34 cellular contexts compared by ENCODE assay signal in genomic region chr7:41418337-41418736, GRCh38.
"Had no signal": no experiment of that assay in that cellular context is flagged by ENCODE, and none has a peak within 500 bp of the region (broad histone marks: within the 10 kb centered on the region; RNA-seq: fewer than 3 reads in every experiment).

No MANE protein-coding gene starts in this region.

- H3K4me1 ChIP-seq: adrenal gland, ascending aorta, breast epithelium, esophagus muscularis mucosa, gastrocnemius medialis had no signal

- H3K27me3 ChIP-seq: adrenal gland, ascending aorta, breast epithelium, esophagus muscularis mucosa, foreskin keratinocyte, gastrocnemius medialis had no signal

- H3K27me3 Mint-ChIP-seq: activated CD4-positive, alpha-beta memory T cell treated with anti-CD3 and anti-CD28 coated beads for 36 hours; activated CD4-positive, alpha-beta T cell treated with anti-CD3 and anti-CD28 coated beads for 36 hours; activated CD4-positive, alpha-beta T cell treated with anti-CD3 and anti-CD28 coated beads, Interleukin-2, amount 10 ng/mL, durations not matched to agents 24 days and 14 days; activated CD8-positive, alpha-beta memory T cell treated with anti-CD3 and anti-CD28 coated beads, Interleukin-2, amount 10 ng/mL, durations not matched to agents 7 days and 5 days; activated naive CD4-positive, alpha-beta T cell treated with anti-CD3 and anti-CD28 coated beads, Interleukin-2, amount 50 U/mL, for 24 hours; activated naive CD8-positive, alpha-beta T cell treated with anti-CD3 and anti-CD28 coated beads for 36 hours; brain; central memory CD8-positive, alpha-beta T cell; dendritic cell treated with granulocyte-macrophage colony-stimulating factor and Interleukin-4, amounts not matched to agents 40 ng/mL and 50 ng/mL, for 4 days had no signal

- H3K36me3 ChIP-seq: adrenal gland, ascending aorta, breast epithelium, esophagus muscularis mucosa, gastrocnemius medialis had no signal

- H3K9me3 Mint-ChIP-seq: activated naive CD4-positive, alpha-beta T cell treated with anti-CD3 and anti-CD28 coated beads for 36 hours; activated naive CD8-positive, alpha-beta T cell treated with anti-CD3 and anti-CD28 coated beads for 36 hours; dendritic cell treated with granulocyte-macrophage colony-stimulating factor and Interleukin-4, amounts not matched to agents 40 ng/mL and 50 ng/mL, for 4 days had no signal

- H3K4me1 Mint-ChIP-seq: activated CD4-positive, alpha-beta T cell treated with anti-CD3 and anti-CD28 coated beads for 36 hours; activated CD4-positive, alpha-beta T cell treated with anti-CD3 and anti-CD28 coated beads, Interleukin-2, amount 10 ng/mL, durations not matched to agents 24 days and 14 days; activated CD8-positive, alpha-beta memory T cell treated with anti-CD3 and anti-CD28 coated beads, Interleukin-2, amount 10 ng/mL, durations not matched to agents 7 days and 5 days; activated naive CD4-positive, alpha-beta T cell treated with anti-CD3 and anti-CD28 coated beads, Interleukin-2, amount 50 U/mL, for 24 hours; activated naive CD8-positive, alpha-beta T cell treated with anti-CD3 and anti-CD28 coated beads for 36 hours; activated naive CD8-positive, alpha-beta T cell treated with anti-CD3 and anti-CD28 coated beads, Interleukin-2, amount 50 U/mL, for 24 hours; brain; central memory CD8-positive, alpha-beta T cell had no signal

- H3K9me3 ChIP-seq: breast epithelium, gastrocnemius medialis had no signal

- H3K27ac Mint-ChIP-seq: activated CD4-positive, alpha-beta memory T cell treated with anti-CD3 and anti-CD28 coated beads for 36 hours; activated CD4-positive, alpha-beta T cell treated with anti-CD3 and anti-CD28 coated beads for 36 hours; activated CD4-positive, alpha-beta T cell treated with anti-CD3 and anti-CD28 coated beads, Interleukin-2, amount 10 ng/mL, durations not matched to agents 24 days and 14 days; activated CD8-positive, alpha-beta memory T cell treated with anti-CD3 and anti-CD28 coated beads, Interleukin-2, amount 10 ng/mL, durations not matched to agents 7 days and 5 days; activated CD8-positive, alpha-beta T cell treated with anti-CD3 and anti-CD28 coated beads, Interleukin-2, amount 10 ng/mL, durations not matched to agents 7 days and 5 days; activated naive CD4-positive, alpha-beta T cell treated with anti-CD3 and anti-CD28 coated beads for 36 hours; activated naive CD4-positive, alpha-beta T cell treated with anti-CD3 and anti-CD28 coated beads, Interleukin-2, amount 50 U/mL, for 24 hours; activated naive CD8-positive, alpha-beta T cell treated with anti-CD3 and anti-CD28 coated beads for 36 hours; activated naive CD8-positive, alpha-beta T cell treated with anti-CD3 and anti-CD28 coated beads, Interleukin-2, amount 50 U/mL, for 24 hours; activated T-helper 1 cell treated with anti-CD3 and anti-CD28 coated beads, Interleukin-12 subunit alpha, Interleukin-12 subunit beta, Interleukin-2, Interleukin-4 antibody, amounts not matched to agents 30 ng/mL and 10 ng/mL and 1 ng/mL, durations not matched to agents 14 hours and 24 hours and 36 hours; activated T-helper 2 cell treated with anti-CD3 and anti-CD28 coated beads, Interferon-gamma antibody, Interleukin-2, Interleukin-4, amounts not matched to agents 10 μg/mL and 5 μg/mL and 100 μg/mL, durations not matched to agents 14 hours and 24 hours and 36 hours; brain; dendritic cell treated with granulocyte-macrophage colony-stimulating factor and Interleukin-4, amounts not matched to agents 40 ng/mL and 50 ng/mL, for 4 days; endodermal cell had no signal

- H3K36me3 Mint-ChIP-seq: activated CD4-positive, alpha-beta memory T cell treated with anti-CD3 and anti-CD28 coated beads for 36 hours; activated CD8-positive, alpha-beta memory T cell treated with anti-CD3 and anti-CD28 coated beads, Interleukin-2, amount 10 ng/mL, durations not matched to agents 7 days and 5 days; activated naive CD8-positive, alpha-beta T cell treated with anti-CD3 and anti-CD28 coated beads for 36 hours; brain had no signal

- ATAC-seq: activated CD4-positive, alpha-beta T cell treated with anti-CD3 and anti-CD28 coated beads for 36 hours; activated CD8-positive, alpha-beta memory T cell treated with anti-CD3 and anti-CD28 coated beads, Interleukin-2, amount 10 ng/mL, durations not matched to agents 7 days and 5 days; activated CD8-positive, alpha-beta T cell treated with anti-CD3 and anti-CD28 coated beads, Interleukin-2, amount 10 ng/mL, durations not matched to agents 7 days and 5 days; activated naive CD8-positive, alpha-beta T cell treated with anti-CD3 and anti-CD28 coated beads, Interleukin-2, amount 50 U/mL, for 24 hours; foreskin keratinocyte; gastrocnemius medialis had no signal

- H3K27ac ChIP-seq: adrenal gland, ascending aorta, breast epithelium, coronary artery, dorsolateral prefrontal cortex, esophagus muscularis mucosa, foreskin keratinocyte, gastrocnemius medialis had no signal

- DNase-seq: activated CD4-positive, alpha-beta memory T cell treated with anti-CD3 and anti-CD28 coated beads for 36 hours; activated CD4-positive, alpha-beta T cell treated with anti-CD3 and anti-CD28 coated beads for 36 hours; activated CD4-positive, alpha-beta T cell treated with anti-CD3 and anti-CD28 coated beads, Interleukin-2, amount 10 ng/mL, durations not matched to agents 24 days and 14 days; activated CD4-positive, CD25-positive, alpha-beta regulatory T cell; activated CD4-positive, CD25-positive, alpha-beta regulatory T cell treated with anti-CD3 and anti-CD28 coated beads, Interleukin-2, amount 50 U/mL, for 72 hours; activated CD8-positive, alpha-beta memory T cell treated with anti-CD3 and anti-CD28 coated beads, Interleukin-2, amount 10 ng/mL, durations not matched to agents 7 days and 5 days; activated CD8-positive, alpha-beta memory T cell treated with anti-CD3 and anti-CD28 coated beads, Interleukin-2, amount 50 U/mL, for 4 hours; activated CD8-positive, alpha-beta T cell treated with anti-CD3 and anti-CD28 coated beads, Interleukin-2, amount 10 ng/mL, durations not matched to agents 7 days and 5 days; activated effector memory CD4-positive, alpha-beta T cell treated with anti-CD3 and anti-CD28 coated beads, Interleukin-2, amount 50 U/mL, for 16 hours; activated naive CD4-positive, alpha-beta T cell treated with anti-CD3 and anti-CD28 coated beads for 36 hours; activated naive CD8-positive, alpha-beta T cell treated with anti-CD3 and anti-CD28 coated beads for 36 hours; activated naive CD8-positive, alpha-beta T cell treated with anti-CD3 and anti-CD28 coated beads, Interleukin-2, amount 50 U/mL, for 24 hours; activated T-cell treated with anti-CD3 and anti-CD28 coated beads, Interleukin-2, amount 50 U/mL, for 1 hour; activated T-cell treated with anti-CD3 and anti-CD28 coated beads, Interleukin-2, amount 50 U/mL, for 48 hours; adrenal gland; amygdala; dorsolateral prefrontal cortex; effector memory CD4-positive, alpha-beta T cell; endodermal cell; erythroblast; gastrocnemius medialis; glutamatergic neuron; T-helper 2 cell had no signal

- H3K4me3 ChIP-seq: adrenal gland, ascending aorta, breast epithelium, coronary artery, dorsolateral prefrontal cortex, esophagus muscularis mucosa, gastrocnemius medialis had no signal

- H3K4me3 Mint-ChIP-seq: activated CD4-positive, alpha-beta memory T cell treated with anti-CD3 and anti-CD28 coated beads for 36 hours; activated CD4-positive, alpha-beta T cell treated with anti-CD3 and anti-CD28 coated beads for 36 hours; activated CD4-positive, alpha-beta T cell treated with anti-CD3 and anti-CD28 coated beads, Interleukin-2, amount 10 ng/mL, durations not matched to agents 24 days and 14 days; activated CD8-positive, alpha-beta memory T cell treated with anti-CD3 and anti-CD28 coated beads, Interleukin-2, amount 10 ng/mL, durations not matched to agents 7 days and 5 days; activated CD8-positive, alpha-beta T cell treated with anti-CD3 and anti-CD28 coated beads, Interleukin-2, amount 10 ng/mL, durations not matched to agents 7 days and 5 days; activated naive CD4-positive, alpha-beta T cell treated with anti-CD3 and anti-CD28 coated beads for 36 hours; activated naive CD4-positive, alpha-beta T cell treated with anti-CD3 and anti-CD28 coated beads, Interleukin-2, amount 50 U/mL, for 24 hours; activated naive CD8-positive, alpha-beta T cell treated with anti-CD3 and anti-CD28 coated beads for 36 hours; activated naive CD8-positive, alpha-beta T cell treated with anti-CD3 and anti-CD28 coated beads, Interleukin-2, amount 50 U/mL, for 24 hours; activated T-helper 1 cell treated with anti-CD3 and anti-CD28 coated beads, Interleukin-12 subunit alpha, Interleukin-12 subunit beta, Interleukin-2, Interleukin-4 antibody, amounts not matched to agents 30 ng/mL and 10 ng/mL and 1 ng/mL, durations not matched to agents 14 hours and 24 hours and 36 hours; brain; central memory CD8-positive, alpha-beta T cell; dendritic cell treated with granulocyte-macrophage colony-stimulating factor and Interleukin-4, amounts not matched to agents 40 ng/mL and 50 ng/mL, for 4 days; endodermal cell had no signal
